ENCODE assay signal across 17 cellular contexts in genomic region chr17:81058263-81058871, GRCh38. TPM values are rescaled to one million over a fixed set of nuclear protein-coding genes. Genes with fewer than 3 reads are reported as not detected.
DNase-seq lines count a peak whose midpoint lies in the region; ATAC-seq and TF ChIP-seq lines count a peak whose summit lies in the region.
"Had no signal": no experiment of that assay in that cellular context is flagged by ENCODE, and none has a peak within 500 bp of the region (broad histone marks: within the 10 kb centered on the region; RNA-seq: fewer than 3 reads in every experiment).

No MANE protein-coding gene starts in this region.

- H3K4me1 ChIP-seq in MM.1S (ENCODE audit: low read length): no peaks in the 10 kb centered on the region
- peaks cover 0 to 44% (median 8%) of the 10 kb centered on the region in 3 donors for H3K4me1 ChIP-seq in gastroesophageal sphincter

- no peaks in the 10 kb centered on the region for H4K20me1 ChIP-seq in MM.1S (ENCODE audit: insufficient read depth, low read length)

- H3K9ac ChIP-seq in MM.1S (ENCODE audit: low read length): no peak overlapping the region

- no peaks in the 10 kb centered on the region for H3F3A ChIP-seq in MM.1S (ENCODE audit: insufficient read depth, low read length)

- TF ChIP-seq EP300 in gastroesophageal sphincter (IDR thresholded peaks at IDR 0.05): no peak

- H3K36me3 ChIP-seq in MM.1S (replicated peaks; ENCODE audit: insufficient read depth, low read length) (no peaks in the 10 kb centered on the region), gastroesophageal sphincter (peaks cover 0 to 62% of the 10 kb centered on the region in 2 donors)
- H3K36me3 ChIP-seq: ovary had no signal

- TF ChIP-seq POLR2A in gastroesophageal sphincter (IDR thresholded peaks at IDR 0.05): no peak

- H3K27ac ChIP-seq in MM.1S (ENCODE audit: low read length): no peak overlapping the region
- peak overlapping the region in 3 of 4 donors; percentile 73 to 75 (median 74) for H3K27ac ChIP-seq in gastroesophageal sphincter
- peak overlapping the region in 18 of 21 experiments; percentile 1 to 83 (median 58) for H3K27ac ChIP-seq in skin epidermis
- H3K27ac ChIP-seq in substantia nigra (ENCODE audit: low read depth, low read length, poor library complexity, severe bottlenecking): no peak overlapping the region
- H3K27ac ChIP-seq: spleen had no signal

- 58 to 90% methylated on average over 2 to 4 of the region's 23 CpGs for WGBS in gastroesophageal sphincter (ENCODE audit: low coverage in 1 of 2), 2 donors

- peak; percentile 45 for DNase-seq in activated CD4-positive, alpha-beta T cell treated with anti-CD3 and anti-CD28 coated beads for 48 hours
- DNase-seq in activated CD4-positive, alpha-beta T cell treated with anti-CD3 and anti-CD28 coated beads, Interleukin-2, amount 50 U/mL, for 1 hour: no peak
- no peak for DNase-seq in MM.1S
- DNase-seq in DMS153 (lab: John Stamatoyannopoulos, UW): no peak
- no peak for DNase-seq in substantia nigra (lab: John Stamatoyannopoulos, UW)
- DNase-seq in DMS153 treated with DMSO at 0.1 percent for 48 hours (lab: John Stamatoyannopoulos, UW; ENCODE audit: unreplicated experiment): no peak
- DNase-seq: activated T-cell treated with anti-CD3 and anti-CD28 coated beads, Interleukin-2, amount 50 U/mL, for 72 hours; amniotic stem cell; CD4-positive, CD25-positive, alpha-beta regulatory T cell; immature natural killer cell; Karpas-422; NCI-H1436 treated with DMSO at 0.1 percent for 48 hours; NCI-H345; ovary; spleen had no signal

- H3K27me3 ChIP-seq in MM.1S (replicated peaks; ENCODE audit: insufficient read depth, low read length) (peaks cover 95% of the 10 kb centered on the region), gastroesophageal sphincter (no peaks in the 10 kb centered on the region)
- H3K27me3 ChIP-seq: ovary, spleen had no signal

- no peaks in the 10 kb centered on the region for H3K79me2 ChIP-seq in MM.1S (ENCODE audit: low read length)

- H2AFZ ChIP-seq in MM.1S (ENCODE audit: low read length): no peak overlapping the region

- H3K4me3 ChIP-seq in MM.1S (ENCODE audit: low read length) (no peak overlapping the region), gastroesophageal sphincter (no peak overlapping the region), skin epidermis (no peak overlapping the region)
- H3K4me3 ChIP-seq: ovary, spleen had no signal

- H3K9me2 ChIP-seq in MM.1S (replicated peaks; ENCODE audit: insufficient read depth, low read length): no peaks in the 10 kb centered on the region

- peak overlapping the region; percentile 21; the same call in 1 of the 2 replicates for H3K4me2 ChIP-seq in MM.1S (ENCODE audit: low read depth, low read length)

- no peak for ATAC-seq in gastroesophageal sphincter
- ATAC-seq: activated T-cell treated with anti-CD3 and anti-CD28 coated beads, Interleukin-2, amount 50 U/mL, for 72 hours had no signal

- TF ChIP-seq CTCF in MM.1S (IDR thresholded peaks at IDR 0.05; ENCODE audit: low read length): no peak
- TF ChIP-seq CTCF in gastroesophageal sphincter (IDR thresholded peaks at IDR 0.05): no peak

- no peaks in the 10 kb centered on the region for H3K9me3 ChIP-seq in MM.1S (replicated peaks; ENCODE audit: insufficient read depth, low read length)
- H3K9me3 ChIP-seq in gastroesophageal sphincter: no peaks in the 10 kb centered on the region
- H3K9me3 ChIP-seq: ovary, spleen had no signal

RNA-seq across cellular contexts. Expression of gene BAIAP2, which starts 23.4 kb away (rescaled TPM):
- 10 to 100 TPM; 32.7 to 54.9 (median 40.6) TPM for total RNA-seq in gastroesophageal sphincter

Comparison
In these comparisons a context has a peak if more than half of its experiments do, and no peak if none do; other contexts are left out.
1. H3K27ac ChIP-seq: peak in gastroesophageal sphincter (3 of 4) and skin epidermis (18 of 21); none in MM.1S (single experiment) and substantia nigra (single experiment).